16 cellular contexts compared by ENCODE assay signal in genomic region chr5:1525624-1525985, GRCh38. TPM values are rescaled to one million over a fixed set of nuclear protein-coding genes. Genes with fewer than 3 reads are reported as not detected.
DNase-seq lines count a peak whose midpoint lies in the region; ATAC-seq and TF ChIP-seq lines count a peak whose summit lies in the region.
"Had no signal": no experiment of that assay in that cellular context is flagged by ENCODE, and none has a peak within 500 bp of the region (broad histone marks: within the 10 kb centered on the region; RNA-seq: fewer than 3 reads in every experiment).

No MANE protein-coding gene starts in this region.

- H3K4me3 ChIP-seq in left ventricle myocardium inferior, result no peak overlapping the region
- peak overlapping the region; percentile 88 for H3K4me3 ChIP-seq in OCI-LY3 (ENCODE audit: low read length)
- H3K4me3 ChIP-seq in stomach, result no peak overlapping the region

- peaks cover 41% of the 10 kb centered on the region for H3K79me2 ChIP-seq in OCI-LY3 (ENCODE audit: low read length)

- no peak overlapping the region for H2AFZ ChIP-seq in OCI-LY3 (ENCODE audit: low read depth, low read length)

- intact Hi-C loops in cardiac septum (cut with DNase I) (no loop called here), left ventricle myocardium inferior (cut with micrococcal nuclease) (no loop called here), stomach (cut with DNase I; ENCODE audit: low total_unique reads) (no loop called here)

- peak overlapping the region; percentile 96 for H3K4me2 ChIP-seq in OCI-LY3 (ENCODE audit: low read length)

- no peak for TF ChIP-seq POLR2A in stomach (IDR thresholded peaks at IDR 0.05)

- H3K9me3 ChIP-seq in left ventricle myocardium inferior (replicated peaks) (no peaks in the 10 kb centered on the region), OCI-LY3 (ENCODE audit: insufficient read depth, low read length) (no peaks in the 10 kb centered on the region), stomach (no peaks in the 10 kb centered on the region)
- H3K9me3 ChIP-seq: neutrophil had no signal

- H3K27me3 ChIP-seq in left ventricle myocardium inferior (ENCODE audit: low read depth) (no peaks in the 10 kb centered on the region), OCI-LY3 (ENCODE audit: low read depth, low read length) (no peaks in the 10 kb centered on the region), stomach (no peaks in the 10 kb centered on the region)
- H3K27me3 ChIP-seq: neutrophil had no signal

- no peak for ATAC-seq in HG03135 (IDR thresholded peaks at IDR 0.05; ENCODE audit: unreplicated experiment)
- ATAC-seq: right cardiac atrium had no signal

- H3K27ac ChIP-seq in left ventricle myocardium inferior (replicated peaks), result no peak overlapping the region
- H3K27ac ChIP-seq in OCI-LY3 (ENCODE audit: low read length), result no peak overlapping the region
- no peak overlapping the region for H3K27ac ChIP-seq in stomach

- no peak for TF ChIP-seq EP300 in stomach (IDR thresholded peaks at IDR 0.05)

- H3K4me1 ChIP-seq in left ventricle myocardium inferior (peaks cover 26% of the 10 kb centered on the region), OCI-LY3 (ENCODE audit: low read length) (peaks cover 29% of the 10 kb centered on the region), stomach (peaks cover 14 to 28% (median 25%) of the 10 kb centered on the region in 4 donors)

- peaks cover 18% of the 10 kb centered on the region for H4K20me1 ChIP-seq in OCI-LY3 (ENCODE audit: insufficient read depth, low read length)

- 86 to 97% (median 91%) methylated on average over 5 of the region's 5 CpGs for WGBS in stomach, 5 donors

- no peak for TF ChIP-seq CTCF in left ventricle myocardium inferior (IDR thresholded peaks at IDR 0.05; ENCODE audit: borderline replicate concordance)
- TF ChIP-seq CTCF in OCI-LY3 (IDR thresholded peaks at IDR 0.05; ENCODE audit: low read depth, low read length), result no peak
- no peak for TF ChIP-seq CTCF in stomach (IDR thresholded peaks at IDR 0.05)

- H3K36me3 ChIP-seq in left ventricle myocardium inferior (peaks cover 4% of the 10 kb centered on the region), OCI-LY3 (replicated peaks; ENCODE audit: low read depth, low read length) (peaks cover 20% of the 10 kb centered on the region), stomach (peaks cover 0 to 8% (median 3%) of the 10 kb centered on the region in 4 donors)

- H3K9ac ChIP-seq in OCI-LY3 (ENCODE audit: low read length), result peak overlapping the region; percentile 99

- DNase-seq in cardiac septum (ENCODE audit: low spot score), result peak; percentile 56
- no peak for DNase-seq in left ventricle myocardium inferior
- DNase-seq in ecto neural progenitor cell (ENCODE audit: low spot score), result peak; percentile 40
- peak; percentile 18 for DNase-seq in stomach
- DNase-seq in NOMO-1 treated with DMSO at 0.1 percent for 48 hours (lab: John Stamatoyannopoulos, UW; ENCODE audit: unreplicated experiment), result no peak
- DNase-seq in amniotic stem cell (lab: John Stamatoyannopoulos, UW), result no peak
- DNase-seq: dermis blood vessel endothelial cell, erythroblast, KBM-7, NCI-H1048, NCI-H2081 treated with DMSO at 0.1 percent for 48 hours, NCI-H524 had no signal

RNA-seq across cellular contexts. Expression of gene LPCAT1, which starts 1.8 kb away (rescaled TPM):
- total RNA-seq in cardiac septum (14.7 TPM), left ventricle myocardium inferior (11.0 TPM), stomach (100 to 1,000 TPM in 1 of 5 donors, 10 to 100 TPM in 4; 13.4 to 229 (median 17.4) TPM)
- 10 to 100 TPM in 2 of 3 donors, 1 to 10 TPM in 1; 5.2 to 11.8 (median 11.6) TPM for polyA plus RNA-seq in stomach

Comparison
In these comparisons a context has a peak if more than half of its experiments do, and no peak if none do; other contexts are left out.
1. DNase-seq: peak in cardiac septum (single experiment), ecto neural progenitor cell (single experiment) and stomach (single experiment); none in left ventricle myocardium inferior (single experiment), NOMO-1 treated with DMSO at 0.1 percent for 48 hours (single experiment) and amniotic stem cell (single experiment).